ENCODE assay signal across 11 cellular contexts in genomic region chr16:1745181-1745899, GRCh38.
DNase-seq lines count a peak whose midpoint lies in the region; ATAC-seq, FAIRE-seq and TF ChIP-seq lines count a peak whose summit lies in the region.
"Had no signal": no experiment of that assay in that cellular context is flagged by ENCODE, and none has a peak within 500 bp of the region (broad histone marks: within the 10 kb centered on the region; RNA-seq: fewer than 3 reads in every experiment).

No MANE protein-coding gene starts in this region.

- no peak overlapping the region for H3K4me3 ChIP-seq in AG04449 (ENCODE audit: low read depth, low read length)
- peak overlapping the region; percentile 20 for H3K4me3 ChIP-seq in astrocyte of the spinal cord (ENCODE audit: low read depth, low read length)
- H3K4me3 ChIP-seq: left ventricle myocardium inferior had no signal

- FAIRE-seq in HTR-8/SVneo (lab: Jason Lieb, UNC) = peak; percentile 92

- no peak for ATAC-seq in GM18861 (IDR thresholded peaks at IDR 0.05; ENCODE audit: unreplicated experiment)
- ATAC-seq: activated CD4-positive, alpha-beta T cell treated with anti-CD3 and anti-CD28 coated beads for 36 hours had no signal

- TF ChIP-seq CTCF in AG04449 (IDR thresholded peaks at IDR 0.05; ENCODE audit: insufficient read depth, low read length, missing control alignments) = no peak
- no peak for TF ChIP-seq CTCF in astrocyte of the spinal cord (IDR thresholded peaks at IDR 0.05; ENCODE audit: low read depth, low read length)

- DNase-seq in AG04449 (ENCODE audit: low read depth, low spot score) (peak; percentile 45), HTR-8/SVneo (ENCODE audit: insufficient read length, low spot score) (peak; percentile 80), astrocyte of the spinal cord (ENCODE audit: low read depth, low spot score) (peak; percentile 77), islet precursor cell (peak; percentile 96), NAMALWA (ENCODE audit: low spot score) (no peak), DMS53 treated with DMSO at 0.1 percent for 48 hours (lab: John Stamatoyannopoulos, UW; ENCODE audit: unreplicated experiment) (no peak)
- no peak for DNase-seq in activated CD4-positive, alpha-beta T cell treated with anti-CD3 and anti-CD28 coated beads for 48 hours
- DNase-seq: activated CD4-positive, alpha-beta T cell treated with anti-CD3 and anti-CD28 coated beads for 36 hours; activated gamma-delta T cell treated with Interleukin-2 at 50 U/mL for 16 hours; left ventricle myocardium inferior had no signal

- in situ Hi-C loops in astrocyte of the spinal cord (cut with HindIII; ENCODE audit: low sequenced_read_pairs) = no loop called here

- CTCF ChIA-PET in AG04449 (lab: Yijun Ruan, JAX) = interaction anchor here (1.0 to 3.2 kb wide), 3 partner anchors 15 to 38 kb away, joined by 3 to 22 read pairs (median 3); partner anchors contain the start of genes MAPK8IP3 and NME3

- POLR2A ChIA-PET in AG04449 (lab: Yijun Ruan, JAX) = interaction anchor here (0.6 to 1.1 kb wide), 3 partner anchors 25 to 68 kb away, joined by 3 read pairs; partner anchors contain the start of gene JPT2

Comparison
In these comparisons a context has a peak if more than half of its experiments do, and no peak if none do; other contexts are left out.
1. DNase-seq: peak in AG04449 (single experiment), HTR-8/SVneo (single experiment), astrocyte of the spinal cord (single experiment) and islet precursor cell (single experiment); none in NAMALWA (single experiment), DMS53 treated with DMSO at 0.1 percent for 48 hours (single experiment) and activated CD4-positive, alpha-beta T cell treated with anti-CD3 and anti-CD28 coated beads for 48 hours (single experiment).